ENCODE assay signal across 31 cellular contexts in the genomic region with DNA sequence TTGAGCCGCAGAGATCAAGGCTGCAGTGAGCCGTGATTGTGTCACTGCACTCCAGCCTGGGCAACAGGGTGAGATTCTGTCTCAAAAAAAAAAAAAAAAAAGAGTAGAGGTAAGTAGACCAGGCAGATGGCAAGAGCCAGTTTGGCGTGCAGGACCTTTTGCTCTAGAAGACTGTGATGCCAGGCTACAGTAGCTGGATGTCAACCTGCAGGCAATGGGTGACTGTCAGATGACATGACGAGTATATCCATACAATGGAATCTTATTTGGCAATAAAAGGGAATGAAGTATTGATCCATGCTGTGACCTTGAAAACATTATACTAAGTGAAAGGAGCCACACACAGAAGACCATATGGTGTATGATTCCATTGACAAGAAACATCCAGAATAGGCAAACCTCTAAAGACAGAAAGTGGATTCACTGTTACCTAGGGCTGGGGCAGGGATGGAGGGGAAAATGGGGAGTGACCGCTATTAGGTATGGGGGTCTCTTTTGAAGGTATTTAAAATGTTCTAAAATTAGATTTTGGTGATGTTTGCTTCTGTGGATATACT. TPM values are rescaled to one million over a fixed set of nuclear protein-coding genes. Genes with fewer than 3 reads are reported as not detected.
"Had no signal": no experiment of that assay in that cellular context is flagged by ENCODE, and none has a peak within 500 bp of the region (broad histone marks: within the 10 kb centered on the region; RNA-seq: fewer than 3 reads in every experiment).

No MANE protein-coding gene starts in this region.

- H3K9me3 Mint-ChIP-seq: naive B cell; naive thymus-derived CD8-positive, alpha-beta T cell; nephron progenitor cell; neural crest cell; stimulated activated effector memory CD8-positive, alpha-beta T cell treated with anti-CD3 and anti-CD28 coated beads, Interleukin-12 subunit alpha, Interleukin-12 subunit beta, amount 100 ng/mL, for 72 hours; stimulated activated naive B cell treated with anti-CD40 and anti-IgM and Interleukin-4, amounts not matched to agents 10 μg/mL and 1 μg/mL and 100 μg/mL, for 72 hours; stimulated activated naive CD8-positive, alpha-beta T cell treated with anti-CD3 and anti-CD28 coated beads, Interleukin-15, Interleukin-2, amounts not matched to agents 100 ng/mL and 50 ng/mL, for 24 hours had no signal

- H3K27ac Mint-ChIP-seq: nephron progenitor cell; stimulated activated effector memory CD8-positive, alpha-beta T cell treated with anti-CD3 and anti-CD28 coated beads, Interleukin-12 subunit alpha, Interleukin-12 subunit beta, amount 100 ng/mL, for 72 hours; stimulated activated naive B cell treated with anti-CD40 and anti-IgM and Interleukin-4, amounts not matched to agents 10 μg/mL and 1 μg/mL and 100 μg/mL, for 72 hours; stimulated activated naive CD8-positive, alpha-beta T cell treated with anti-CD3 and anti-CD28 coated beads, Interleukin-15, Interleukin-2, amounts not matched to agents 100 ng/mL and 50 ng/mL, for 24 hours had no signal

- H3K27ac ChIP-seq: neutrophil, pancreas, prostate gland, right lobe of liver, skin epidermis, spleen, suprapubic skin, testis, upper lobe of left lung, vagina had no signal

- ATAC-seq: naive thymus-derived CD8-positive, alpha-beta T cell; pancreas; right cardiac atrium; right lobe of liver; stimulated activated effector memory CD8-positive, alpha-beta T cell treated with anti-CD3 and anti-CD28 coated beads, Interleukin-12 subunit alpha, Interleukin-12 subunit beta, amount 100 ng/mL, for 72 hours; stimulated activated naive B cell treated with anti-CD40 and anti-IgM and Interleukin-4, amounts not matched to agents 10 μg/mL and 1 μg/mL and 100 μg/mL, for 72 hours had no signal

- H3K4me3 Mint-ChIP-seq: naive B cell; naive thymus-derived CD8-positive, alpha-beta T cell; nephron progenitor cell; neural crest cell; stimulated activated effector memory CD8-positive, alpha-beta T cell treated with anti-CD3 and anti-CD28 coated beads, Interleukin-12 subunit alpha, Interleukin-12 subunit beta, amount 100 ng/mL, for 72 hours; stimulated activated naive B cell treated with anti-CD40 and anti-IgM and Interleukin-4, amounts not matched to agents 10 μg/mL and 1 μg/mL and 100 μg/mL, for 72 hours; stimulated activated naive CD8-positive, alpha-beta T cell treated with anti-CD3 and anti-CD28 coated beads, Interleukin-15, Interleukin-2, amounts not matched to agents 100 ng/mL and 50 ng/mL, for 24 hours had no signal

- H3K4me1 Mint-ChIP-seq: naive B cell; nephron progenitor cell; neural crest cell; stimulated activated effector memory CD8-positive, alpha-beta T cell treated with anti-CD3 and anti-CD28 coated beads, Interleukin-12 subunit alpha, Interleukin-12 subunit beta, amount 100 ng/mL, for 72 hours had no signal

- H3K27me3 Mint-ChIP-seq: stimulated activated naive CD8-positive, alpha-beta T cell treated with anti-CD3 and anti-CD28 coated beads, Interleukin-15, Interleukin-2, amounts not matched to agents 100 ng/mL and 50 ng/mL, for 24 hours had no signal

- DNase-seq: naive B cell; naive thymus-derived CD8-positive, alpha-beta T cell; nephron progenitor cell; nucleus accumbens; pancreas; right cardiac atrium; right lobe of liver; spleen; stimulated activated CD4-positive, alpha-beta T cell treated with anti-CD3 and anti-CD28 coated beads, Interleukin-12 subunit alpha, Interleukin-12 subunit beta, amount 100 ng/mL, for 4 hours; stimulated activated CD4-positive, alpha-beta T cell treated with anti-CD3 and anti-CD28 coated beads, Interleukin-2, amount 100 ng/mL, for 24 hours; stimulated activated CD4-positive, alpha-beta T cell treated with anti-CD3 and anti-CD28 coated beads, Interleukin-2, amount 100 ng/mL, for 48 hours; stimulated activated CD4-positive, alpha-beta T cell treated with anti-CD3 and anti-CD28 coated beads, Interleukin-4, amount 100 ng/mL, for 24 hours; stimulated activated naive B cell treated with anti-CD40 and anti-IgM and Interleukin-4, amounts not matched to agents 10 μg/mL and 1 μg/mL and 100 μg/mL, for 72 hours; stimulated activated naive CD4-positive, alpha-beta T cell treated with Interleukin-2 at 50 U/mL for 16 hours; stomach; substantia nigra; testis; tibial artery; trophoblast cell; upper lobe of left lung had no signal

- H3K36me3 ChIP-seq: neutrophil, pancreas, prostate gland, right lobe of liver, spleen, suprapubic skin, upper lobe of left lung, vagina had no signal

- H3K4me1 ChIP-seq: pancreas, prostate gland, right lobe of liver, spleen, stomach, suprapubic skin, testis, tibial artery, upper lobe of left lung, vagina had no signal

- H3K9me3 ChIP-seq: neutrophil, pancreas, prostate gland, right lobe of liver, spleen, stomach, suprapubic skin, testis, tibial artery, upper lobe of left lung, vagina had no signal

- H3K27me3 ChIP-seq: neutrophil, pancreas, right lobe of liver, spleen, stomach, testis, tibial artery, upper lobe of left lung, vagina had no signal

- H3K36me3 Mint-ChIP-seq: naive B cell; naive thymus-derived CD8-positive, alpha-beta T cell; stimulated activated effector memory CD8-positive, alpha-beta T cell treated with anti-CD3 and anti-CD28 coated beads, Interleukin-12 subunit alpha, Interleukin-12 subunit beta, amount 100 ng/mL, for 72 hours; stimulated activated naive B cell treated with anti-CD40 and anti-IgM and Interleukin-4, amounts not matched to agents 10 μg/mL and 1 μg/mL and 100 μg/mL, for 72 hours had no signal

- H3K4me3 ChIP-seq: pancreas, prostate gland, right lobe of liver, skin epidermis, smooth muscle cell, spleen, stomach, suprapubic skin, testis, tibial artery, upper lobe of left lung, vagina had no signal

RNA-seq across cellular contexts. Expression of gene ACTG2, which starts 22.7 kb away (rescaled TPM):
- total RNA-seq: myocyte; naive thymus-derived CD8-positive, alpha-beta T cell; neural crest cell; pulmonary artery endothelial cell had no signal
